In the genomic region with DNA sequence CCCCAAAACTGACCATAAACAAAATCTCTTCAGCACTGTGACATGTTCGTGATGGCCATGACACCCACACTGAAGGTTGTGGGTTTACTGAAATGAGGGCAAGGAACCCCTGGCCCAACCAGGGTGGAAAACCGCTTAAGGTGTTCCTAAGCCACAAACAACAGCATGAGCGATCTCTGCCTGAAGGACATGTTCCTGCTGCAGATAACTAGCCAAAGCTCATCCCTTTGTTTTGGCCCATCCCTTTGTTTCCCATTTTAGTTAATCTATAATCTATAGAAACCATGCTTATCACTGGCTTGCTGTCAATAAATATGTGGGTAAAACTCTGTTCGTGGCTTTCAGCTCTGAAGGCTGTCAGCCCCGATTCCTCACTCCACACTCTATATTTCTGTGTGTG, we compare ENCODE assay signal across 23 cellular contexts.
"Had no signal": no experiment of that assay in that cellular context is flagged by ENCODE, and none has a peak within 500 bp of the region (broad histone marks: within the 10 kb centered on the region; RNA-seq: fewer than 3 reads in every experiment).

No MANE protein-coding gene starts in this region.

- H3K4me3 ChIP-seq: coronary artery, dorsolateral prefrontal cortex, esophagus muscularis mucosa, gastroesophageal sphincter, heart left ventricle, hepatocyte, left lung, lower lobe of right lung, mucosa of descending colon had no signal

- ATAC-seq: foreskin keratinocyte, gastroesophageal sphincter, heart left ventricle, left cardiac atrium, left lung, left ventricle myocardium superior, lower lobe of right lung, mucosa of descending colon had no signal

- H3K27me3 ChIP-seq: dorsolateral prefrontal cortex, esophagus muscularis mucosa, foreskin keratinocyte, hepatocyte had no signal

- H3K79me2 ChIP-seq: hepatocyte had no signal

- FAIRE-seq: colon, endothelial cell of umbilical vein, frontal cortex, islet of Langerhans, keratinocyte had no signal

- H2AFZ ChIP-seq: hepatocyte had no signal

- H3K4me1 ChIP-seq: esophagus muscularis mucosa, foreskin keratinocyte, gastroesophageal sphincter, heart left ventricle, left lung, lower lobe of right lung had no signal

- DNase-seq: dermis blood vessel endothelial cell; dorsolateral prefrontal cortex; effector CD4-positive, alpha-beta T cell; effector memory CD4-positive, alpha-beta T cell; foreskin keratinocyte; heart left ventricle; hypothalamus; left cardiac atrium; left lung; left ventricle myocardium superior; lower lobe of right lung; mesenchymal stem cell; mucosa of descending colon; naive B cell had no signal

- H3K4me2 ChIP-seq: hepatocyte had no signal

- H3K36me3 ChIP-seq: esophagus muscularis mucosa, gastroesophageal sphincter, heart left ventricle, left lung, lower lobe of right lung had no signal

- H3K27ac ChIP-seq: coronary artery, dorsolateral prefrontal cortex, esophagus muscularis mucosa, foreskin keratinocyte, gastroesophageal sphincter, heart left ventricle, hepatocyte, left lung, lower lobe of right lung had no signal
